In genomic region chr1:180501865-180502360, GRCh38 we compare ENCODE assay signal across 9 cellular contexts. TPM values are rescaled to one million over a fixed set of nuclear protein-coding genes. Genes with fewer than 3 reads are reported as not detected.
DNase-seq lines count a peak whose midpoint lies in the region; ATAC-seq and TF ChIP-seq lines count a peak whose summit lies in the region.
"Had no signal": no experiment of that assay in that cellular context is flagged by ENCODE, and none has a peak within 500 bp of the region (broad histone marks: within the 10 kb centered on the region; RNA-seq: fewer than 3 reads in every experiment).

No MANE protein-coding gene starts in this region.

- H3K9me3 ChIP-seq in CD4-positive, CD25-positive, alpha-beta regulatory T cell (ENCODE audit: control insufficient read depth in 2 of 2, low read length in 2 of 2): no peaks in the 10 kb centered on the region

- peaks cover 30 to 59% (median 33%) of the 10 kb centered on the region in 4 donors for H3K4me1 Mint-ChIP-seq in CD4-positive, CD25-positive, alpha-beta regulatory T cell
- peaks cover 19 to 23% of the 10 kb centered on the region in 2 donors for H3K4me1 Mint-ChIP-seq in natural killer cell treated with Interleukin-12 subunit alpha and Interleukin-12 subunit beta and Interleukin-15 and Interleukin-18, amount 100 ng/mL, for 72 hours (ENCODE audit: low read depth in 2 of 2)

- H3K27ac Mint-ChIP-seq in CD4-positive, CD25-positive, alpha-beta regulatory T cell: peak overlapping the region; percentile 95 to 98 (median 96)
- peak overlapping the region; percentile 89 to 90 for H3K27ac Mint-ChIP-seq in natural killer cell treated with Interleukin-12 subunit alpha and Interleukin-12 subunit beta and Interleukin-15 and Interleukin-18, amount 100 ng/mL, for 72 hours

- H3K36me3 Mint-ChIP-seq in CD4-positive, CD25-positive, alpha-beta regulatory T cell: peaks cover 6% of the 10 kb centered on the region
- H3K36me3 Mint-ChIP-seq in natural killer cell treated with Interleukin-12 subunit alpha and Interleukin-12 subunit beta and Interleukin-15 and Interleukin-18, amount 100 ng/mL, for 72 hours: no peaks in the 10 kb centered on the region

- no peaks in the 10 kb centered on the region for H3K9me3 Mint-ChIP-seq in CD4-positive, CD25-positive, alpha-beta regulatory T cell
- no peaks in the 10 kb centered on the region for H3K9me3 Mint-ChIP-seq in natural killer cell treated with Interleukin-12 subunit alpha and Interleukin-12 subunit beta and Interleukin-15 and Interleukin-18, amount 100 ng/mL, for 72 hours

- peak in 1 of 3 donors; percentile 5 for DNase-seq in CD4-positive, CD25-positive, alpha-beta regulatory T cell
- peak; percentile 91 for DNase-seq in NCI-H69 (lab: John Stamatoyannopoulos, UW)
- peak; percentile 86 for DNase-seq in coronary artery (ENCODE audit: low spot score)
- DNase-seq in natural killer cell treated with Interleukin-12 subunit alpha and Interleukin-12 subunit beta and Interleukin-15 and Interleukin-18, amount 100 ng/mL, for 72 hours (ENCODE audit: low spot score): no peak
- DNase-seq in NCI-H2227 (lab: John Stamatoyannopoulos, UW; ENCODE audit: unreplicated experiment): no peak
- no peak for DNase-seq in activated CD4-positive, alpha-beta T cell treated with anti-CD3 and anti-CD28 coated beads, Interleukin-2, amount 50 U/mL, for 4 hours

- H3K4me3 ChIP-seq in CD4-positive, CD25-positive, alpha-beta regulatory T cell (ENCODE audit: low read depth, low read length): peak overlapping the region; percentile 88
- peak overlapping the region; percentile 88 for H3K4me3 ChIP-seq in coronary artery

- no peaks in the 10 kb centered on the region for H3K36me3 ChIP-seq in CD4-positive, CD25-positive, alpha-beta regulatory T cell (ENCODE audit: control insufficient read depth, insufficient read depth, low read length)

- H3K27me3 ChIP-seq in CD4-positive, CD25-positive, alpha-beta regulatory T cell (ENCODE audit: control insufficient read depth, insufficient read depth, low read length): no peaks in the 10 kb centered on the region

- no peak for TF ChIP-seq CTCF in coronary artery (IDR thresholded peaks at IDR 0.05)

- ATAC-seq in CD4-positive, CD25-positive, alpha-beta regulatory T cell (ENCODE audit: low read depth in 2 of 2): peak in 1 of 2 donors; percentile 6
- ATAC-seq in GM18909 (IDR thresholded peaks at IDR 0.05; ENCODE audit: poor library complexity, unreplicated experiment) (peak; percentile 36), HG03139 (IDR thresholded peaks at IDR 0.05; ENCODE audit: unreplicated experiment) (peak; percentile 36)
- peak in 1 of 2 donors; percentile 54 for ATAC-seq in natural killer cell treated with Interleukin-12 subunit alpha and Interleukin-12 subunit beta and Interleukin-15 and Interleukin-18, amount 100 ng/mL, for 72 hours

- H3K4me3 Mint-ChIP-seq in CD4-positive, CD25-positive, alpha-beta regulatory T cell: peak overlapping the region; percentile 96 to 99 (median 98)
- H3K4me3 Mint-ChIP-seq in natural killer cell treated with Interleukin-12 subunit alpha and Interleukin-12 subunit beta and Interleukin-15 and Interleukin-18, amount 100 ng/mL, for 72 hours: peak overlapping the region; percentile 94

- H3K4me1 ChIP-seq in CD4-positive, CD25-positive, alpha-beta regulatory T cell (ENCODE audit: control insufficient read depth, insufficient read depth, low read length, poor library complexity, severe bottlenecking): peaks cover 22% of the 10 kb centered on the region

- no peaks in the 10 kb centered on the region for H3K27me3 Mint-ChIP-seq in CD4-positive, CD25-positive, alpha-beta regulatory T cell
- H3K27me3 Mint-ChIP-seq in natural killer cell treated with Interleukin-12 subunit alpha and Interleukin-12 subunit beta and Interleukin-15 and Interleukin-18, amount 100 ng/mL, for 72 hours: no peaks in the 10 kb centered on the region

- peak overlapping the region; percentile 86 for H3K27ac ChIP-seq in CD4-positive, CD25-positive, alpha-beta regulatory T cell (ENCODE audit: insufficient read depth, low read length, poor library complexity, severe bottlenecking)
- H3K27ac ChIP-seq in coronary artery: peak overlapping the region; percentile 82 to 93

RNA-seq across cellular contexts. Expression of gene ACBD6, which starts 0.5 kb away (rescaled TPM):
- total RNA-seq in CD4-positive, CD25-positive, alpha-beta regulatory T cell: 25.1 TPM
- polyA plus RNA-seq in CD4-positive, CD25-positive, alpha-beta regulatory T cell: 10 to 100 TPM; 23.4 to 34.9 (median 29.8) TPM
- total RNA-seq in natural killer cell treated with Interleukin-12 subunit alpha and Interleukin-12 subunit beta and Interleukin-15 and Interleukin-18, amount 100 ng/mL, for 72 hours: 10 to 100 TPM; 32.0 to 53.7 TPM

RNA-seq across cellular contexts. Expression of gene OVAAL, which starts 56.9 kb away (rescaled TPM):
- total RNA-seq in CD4-positive, CD25-positive, alpha-beta regulatory T cell: not detected
- not detected for polyA plus RNA-seq in CD4-positive, CD25-positive, alpha-beta regulatory T cell
- not detected for total RNA-seq in natural killer cell treated with Interleukin-12 subunit alpha and Interleukin-12 subunit beta and Interleukin-15 and Interleukin-18, amount 100 ng/mL, for 72 hours
- total RNA-seq: T-helper 2 cell treated with Interferon-gamma antibody and Interleukin-4, amounts not matched to agents 100 ng/mL and 5 ng/mL, for 36 hours had no signal

Comparison
In these comparisons a context has a peak if more than half of its experiments do, and no peak if none do; other contexts are left out.
1. DNase-seq: peak in NCI-H69 (single experiment) and coronary artery (single experiment); none in natural killer cell treated with Interleukin-12 subunit alpha and Interleukin-12 subunit beta and Interleukin-15 and Interleukin-18, amount 100 ng/mL, for 72 hours (single experiment), NCI-H2227 (single experiment) and activated CD4-positive, alpha-beta T cell treated with anti-CD3 and anti-CD28 coated beads, Interleukin-2, amount 50 U/mL, for 4 hours (0 of 2).